19 cellular contexts compared by ENCODE assay signal in genomic region chr6:119307041-119307440, GRCh38. TPM values are rescaled to one million over a fixed set of nuclear protein-coding genes. Genes with fewer than 3 reads are reported as not detected.
DNase-seq lines count a peak whose midpoint lies in the region; FAIRE-seq and TF ChIP-seq lines count a peak whose summit lies in the region.
"Had no signal": no experiment of that assay in that cellular context is flagged by ENCODE, and none has a peak within 500 bp of the region (broad histone marks: within the 10 kb centered on the region; RNA-seq: fewer than 3 reads in every experiment).

No MANE protein-coding gene starts in this region.

- POLR2A ChIA-PET in activated CD4-positive, alpha-beta T cell treated with anti-CD3 and anti-CD28 coated beads, Interleukin-2, amount 10 ng/mL, durations not matched to agents 7 days and 5 days (lab: Charles Lee): no interaction called here

- H3K4me1 ChIP-seq in small intestine (ENCODE audit: control insufficient read depth in 2 of 2, insufficient read depth in 1 of 2, low read depth in 1 of 2, low read length in 1 of 2): peaks cover 3 to 18% of the 10 kb centered on the region in 2 donors

- FAIRE-seq in small intestine (lab: Jason Lieb, UNC): peak; percentile 47
- FAIRE-seq: A204.1, H54 had no signal

- H3K4me3 Mint-ChIP-seq in activated CD4-positive, alpha-beta T cell treated with anti-CD3 and anti-CD28 coated beads, Interleukin-2, amount 10 ng/mL, durations not matched to agents 7 days and 5 days: no peak overlapping the region
- H3K4me3 Mint-ChIP-seq: CD4-positive, CD25-positive, alpha-beta regulatory T cell; GM23338 had no signal

- no peak overlapping the region for H3K27ac ChIP-seq in small intestine (ENCODE audit: low read depth in 1 of 2, low read length in 1 of 2)
- H3K27ac ChIP-seq: HL-60 had no signal

- H3K27ac Mint-ChIP-seq in activated CD4-positive, alpha-beta T cell treated with anti-CD3 and anti-CD28 coated beads, Interleukin-2, amount 10 ng/mL, durations not matched to agents 7 days and 5 days: no peak overlapping the region
- H3K27ac Mint-ChIP-seq: CD4-positive, CD25-positive, alpha-beta regulatory T cell had no signal

- peaks cover 4 to 7% of the 10 kb centered on the region in 2 donors for H3K36me3 ChIP-seq in small intestine (ENCODE audit: control insufficient read depth in 2 of 2, insufficient read depth in 2 of 2, low read length in 2 of 2)

- DNase-seq in amniotic epithelial cell (ENCODE audit: low read depth): peak; percentile 59
- peak; percentile 83 for DNase-seq in fibroblast of villous mesenchyme (ENCODE audit: low read depth)
- DNase-seq in small intestine: no peak
- DNase-seq in activated CD4-positive, alpha-beta T cell treated with anti-CD3 and anti-CD28 coated beads, Interleukin-2, amount 10 ng/mL, durations not matched to agents 7 days and 5 days: no peak
- no peak for DNase-seq in activated CD8-positive, alpha-beta memory T cell treated with anti-CD3 and anti-CD28 coated beads for 24 hours
- DNase-seq in activated naive CD4-positive, alpha-beta T cell treated with anti-CD3 and anti-CD28 coated beads, Interleukin-2, amount 50 U/mL, for 16 hours: no peak
- DNase-seq: ACHN; BE2C; C1 segment of cervical spinal cord; CD4-positive, CD25-positive, alpha-beta regulatory T cell; DMS153; DMS79; GDM1; HCEC 1CT; IMR-90 had no signal

- peaks cover 2% of the 10 kb centered on the region for H3K9me3 Mint-ChIP-seq in activated CD4-positive, alpha-beta T cell treated with anti-CD3 and anti-CD28 coated beads, Interleukin-2, amount 10 ng/mL, durations not matched to agents 7 days and 5 days
- H3K9me3 Mint-ChIP-seq: CD4-positive, CD25-positive, alpha-beta regulatory T cell; GM23338 had no signal

- no peaks in the 10 kb centered on the region for H3K27me3 Mint-ChIP-seq in activated CD4-positive, alpha-beta T cell treated with anti-CD3 and anti-CD28 coated beads, Interleukin-2, amount 10 ng/mL, durations not matched to agents 7 days and 5 days
- H3K27me3 Mint-ChIP-seq: CD4-positive, CD25-positive, alpha-beta regulatory T cell had no signal

- H3K9me3 ChIP-seq in small intestine (ENCODE audit: control insufficient read depth, low read depth): no peaks in the 10 kb centered on the region
- H3K9me3 ChIP-seq: BE2C had no signal

- CTCF ChIA-PET in activated CD4-positive, alpha-beta T cell treated with anti-CD3 and anti-CD28 coated beads, Interleukin-2, amount 10 ng/mL, durations not matched to agents 7 days and 5 days (lab: Charles Lee): interaction anchor here (1.9 kb wide), 1 partner anchor 7 kb away, joined by 5 read pairs; no protein-coding TSS in a partner anchor

- TF ChIP-seq CTCF in fibroblast of villous mesenchyme (IDR thresholded peaks at IDR 0.05; ENCODE audit: insufficient read depth, low read depth, low read length): no peak

- H3K36me3 Mint-ChIP-seq in activated CD4-positive, alpha-beta T cell treated with anti-CD3 and anti-CD28 coated beads, Interleukin-2, amount 10 ng/mL, durations not matched to agents 7 days and 5 days (ENCODE audit: low read depth): peaks cover 15% of the 10 kb centered on the region

- peaks cover 33% of the 10 kb centered on the region for H3K4me1 Mint-ChIP-seq in activated CD4-positive, alpha-beta T cell treated with anti-CD3 and anti-CD28 coated beads, Interleukin-2, amount 10 ng/mL, durations not matched to agents 7 days and 5 days

- WGBS in small intestine, 3 donors: 73 to 96% (median 89%) methylated on average over 1 of the region's 1 CpG

- no peaks in the 10 kb centered on the region for H3K27me3 ChIP-seq in small intestine (ENCODE audit: control insufficient read depth in 2 of 2, insufficient read depth in 2 of 2, low read length in 2 of 2)
- H3K27me3 ChIP-seq: BE2C had no signal

- H3K4me3 ChIP-seq in fibroblast of villous mesenchyme (ENCODE audit: low read depth, low read length) (no peak overlapping the region), small intestine (ENCODE audit: low read depth in 1 of 2, low read length in 2 of 2) (no peak overlapping the region)
- H3K4me3 ChIP-seq: GM23338 had no signal

RNA-seq across cellular contexts. Expression of gene MAN1A1, which starts 42.5 kb away (rescaled TPM):
- total RNA-seq in fibroblast of villous mesenchyme: 76.3 and 104 TPM in 2 replicates
- 10 to 100 TPM; 17.7 to 43.4 (median 25.9) TPM for polyA plus RNA-seq in small intestine
- total RNA-seq in activated CD4-positive, alpha-beta T cell treated with anti-CD3 and anti-CD28 coated beads, Interleukin-2, amount 10 ng/mL, durations not matched to agents 7 days and 5 days: 10 to 100 TPM; 10.5 to 10.6 TPM

Comparison
In these comparisons a context has a peak if more than half of its experiments do, and no peak if none do; other contexts are left out.
1. DNase-seq: peak in amniotic epithelial cell (single experiment) and fibroblast of villous mesenchyme (single experiment); none in small intestine (single experiment), activated CD4-positive, alpha-beta T cell treated with anti-CD3 and anti-CD28 coated beads, Interleukin-2, amount 10 ng/mL, durations not matched to agents 7 days and 5 days (single experiment), activated CD8-positive, alpha-beta memory T cell treated with anti-CD3 and anti-CD28 coated beads for 24 hours (single experiment) and activated naive CD4-positive, alpha-beta T cell treated with anti-CD3 and anti-CD28 coated beads, Interleukin-2, amount 50 U/mL, for 16 hours (single experiment).